1 cellular context compared by ENCODE assay signal in the genomic region with DNA sequence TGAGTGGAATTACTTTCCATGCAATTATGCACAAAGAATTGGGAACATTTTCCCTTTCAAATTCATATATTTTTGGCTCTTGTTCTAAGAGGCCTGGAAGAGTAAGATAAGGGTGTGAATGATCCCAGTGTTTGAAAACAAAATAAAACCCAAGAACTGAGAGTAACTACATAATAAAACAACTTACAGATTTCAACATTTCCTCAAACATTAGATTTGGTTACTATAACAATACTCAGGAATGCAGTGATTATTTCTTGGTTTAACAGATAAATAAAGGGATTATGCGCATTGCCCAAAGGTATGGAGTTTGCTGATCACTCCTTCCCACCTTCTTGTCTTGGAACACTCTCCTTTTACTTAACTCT.
TF ChIP-seq lines count a peak whose summit lies in the region.

No MANE protein-coding gene starts in this region.

TF ChIP-seq in GM23338, 12 proteins besides CTCF, POLR2A, EP300 and RAD21 (continued from another document):
- TF ChIP-seq, protein P1, sequence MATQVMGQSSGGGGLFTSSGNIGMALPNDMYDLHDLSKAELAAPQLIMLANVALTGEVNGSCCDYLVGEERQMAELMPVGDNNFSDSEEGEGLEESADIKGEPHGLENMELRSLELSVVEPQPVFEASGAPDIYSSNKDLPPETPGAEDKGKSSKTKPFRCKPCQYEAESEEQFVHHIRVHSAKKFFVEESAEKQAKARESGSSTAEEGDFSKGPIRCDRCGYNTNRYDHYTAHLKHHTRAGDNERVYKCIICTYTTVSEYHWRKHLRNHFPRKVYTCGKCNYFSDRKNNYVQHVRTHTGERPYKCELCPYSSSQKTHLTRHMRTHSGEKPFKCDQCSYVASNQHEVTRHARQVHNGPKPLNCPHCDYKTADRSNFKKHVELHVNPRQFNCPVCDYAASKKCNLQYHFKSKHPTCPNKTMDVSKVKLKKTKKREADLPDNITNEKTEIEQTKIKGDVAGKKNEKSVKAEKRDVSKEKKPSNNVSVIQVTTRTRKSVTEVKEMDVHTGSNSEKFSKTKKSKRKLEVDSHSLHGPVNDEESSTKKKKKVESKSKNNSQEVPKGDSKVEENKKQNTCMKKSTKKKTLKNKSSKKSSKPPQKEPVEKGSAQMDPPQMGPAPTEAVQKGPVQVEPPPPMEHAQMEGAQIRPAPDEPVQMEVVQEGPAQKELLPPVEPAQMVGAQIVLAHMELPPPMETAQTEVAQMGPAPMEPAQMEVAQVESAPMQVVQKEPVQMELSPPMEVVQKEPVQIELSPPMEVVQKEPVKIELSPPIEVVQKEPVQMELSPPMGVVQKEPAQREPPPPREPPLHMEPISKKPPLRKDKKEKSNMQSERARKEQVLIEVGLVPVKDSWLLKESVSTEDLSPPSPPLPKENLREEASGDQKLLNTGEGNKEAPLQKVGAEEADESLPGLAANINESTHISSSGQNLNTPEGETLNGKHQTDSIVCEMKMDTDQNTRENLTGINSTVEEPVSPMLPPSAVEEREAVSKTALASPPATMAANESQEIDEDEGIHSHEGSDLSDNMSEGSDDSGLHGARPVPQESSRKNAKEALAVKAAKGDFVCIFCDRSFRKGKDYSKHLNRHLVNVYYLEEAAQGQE (IDR thresholded peaks at IDR 0.05; ENCODE audit: unreplicated experiment): no peak
